Comparison of ENCODE assay signal across 27 cellular contexts in the genomic region with DNA sequence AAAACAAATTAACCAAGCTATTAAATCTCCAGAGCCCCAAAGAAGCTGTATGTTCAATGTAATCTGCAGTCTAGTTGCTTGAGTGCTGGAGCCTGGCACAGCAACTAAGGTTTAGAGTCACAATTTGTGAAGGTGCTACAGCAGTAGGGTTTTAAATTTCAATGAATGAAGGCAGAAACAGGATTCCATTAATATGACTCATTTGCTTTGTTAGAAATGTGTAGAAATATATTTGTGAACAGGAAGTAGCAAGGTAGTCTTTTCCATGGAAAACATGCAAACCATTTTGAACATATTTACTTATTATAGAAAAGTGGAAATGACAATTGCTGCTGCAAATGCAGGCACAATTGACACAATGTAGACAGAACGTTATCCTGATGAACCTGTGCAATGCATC.
DNase-seq lines count a peak whose midpoint lies in the region; ATAC-seq and TF ChIP-seq lines count a peak whose summit lies in the region.
"Had no signal": no experiment of that assay in that cellular context is flagged by ENCODE, and none has a peak within 500 bp of the region (broad histone marks: within the 10 kb centered on the region; RNA-seq: fewer than 3 reads in every experiment).

No MANE protein-coding gene starts in this region.

- no peaks in the 10 kb centered on the region for H3K36me3 ChIP-seq in RWPE2 (ENCODE audit: low read depth)
- H3K36me3 ChIP-seq: BLaER1, esophagus squamous epithelium, gastrocnemius medialis, MG63, ovary, transverse colon, WERI-Rb-1 had no signal

- peaks cover 4% of the 10 kb centered on the region for H3K4me1 ChIP-seq in RWPE2 (ENCODE audit: insufficient read depth, poor library complexity, severe bottlenecking)
- H3K4me1 ChIP-seq: BLaER1, esophagus squamous epithelium, gastrocnemius medialis had no signal

- no peak for TF ChIP-seq CTCF in RWPE2 (IDR thresholded peaks at IDR 0.05; ENCODE audit: poor library complexity, severe bottlenecking)

- no peaks in the 10 kb centered on the region for H3K27me3 ChIP-seq in RWPE2 (ENCODE audit: insufficient read depth, poor library complexity, severe bottlenecking)
- H3K27me3 ChIP-seq: BLaER1, esophagus squamous epithelium, gastrocnemius medialis, hepatocyte, MG63, ovary, transverse colon had no signal

- H3K4me3 ChIP-seq in RWPE2 (ENCODE audit: severe bottlenecking) = no peak overlapping the region
- H3K4me3 ChIP-seq: BLaER1, esophagus squamous epithelium, gastrocnemius medialis, hepatocyte, MG63, ovary, transverse colon had no signal

- H3K9me3 ChIP-seq in RWPE2 (ENCODE audit: severe bottlenecking) = no peaks in the 10 kb centered on the region
- H3K9me3 ChIP-seq: BLaER1, esophagus squamous epithelium, gastrocnemius medialis, MG63, ovary, transverse colon had no signal

- H3K27ac ChIP-seq in RWPE2 (ENCODE audit: poor library complexity, severe bottlenecking) = no peak overlapping the region
- H3K27ac ChIP-seq: BLaER1, esophagus squamous epithelium, gastrocnemius medialis, hepatocyte, ovary, WERI-Rb-1 had no signal

- DNase-seq in 8988T = peak; percentile 7
- peak; percentile 27 for DNase-seq in H4 (ENCODE audit: low spot score)
- no peak for DNase-seq in RWPE2 (ENCODE audit: low spot score)
- peak; percentile 1 for DNase-seq in iris pigment epithelial cell (ENCODE audit: low read depth)
- DNase-seq in effector CD4-positive, alpha-beta T cell = no peak
- no peak for DNase-seq in cerebellum (ENCODE audit: low spot score)
- no peak for DNase-seq in NCI-H146 treated with DMSO at 0.1 percent for 48 hours (lab: John Stamatoyannopoulos, UW; ENCODE audit: unreplicated experiment)
- no peak for DNase-seq in midbrain (lab: John Stamatoyannopoulos, UW)
- DNase-seq: activated CD4-positive, alpha-beta T cell treated with anti-CD3 and anti-CD28 coated beads for 48 hours; activated naive CD8-positive, alpha-beta T cell treated with anti-CD3 and anti-CD28 coated beads, Interleukin-2, amount 50 U/mL, for 24 hours; activated T-cell treated with anti-CD3 and anti-CD28 coated beads, Interleukin-2, amount 50 U/mL, for 48 hours; endodermal cell; esophagus squamous epithelium; gastrocnemius medialis; MG63; NCI-H2029 treated with DMSO at 0.1 percent for 48 hours; NCI-H82; ovary; retina; SHP77; small intestine; stimulated activated CD4-positive, alpha-beta T cell treated with anti-CD3 and anti-CD28 coated beads, Interleukin-1b, Interleukin-23, amount 100 ng/mL, for 48 hours; T1000; transverse colon; WERI-Rb-1 had no signal

- peak; percentile 84 for ATAC-seq in RWPE2 (ENCODE audit: low read depth)
- ATAC-seq: activated naive CD8-positive, alpha-beta T cell treated with anti-CD3 and anti-CD28 coated beads, Interleukin-2, amount 50 U/mL, for 24 hours; gastrocnemius medialis had no signal

Comparison
In these comparisons a context has a peak if more than half of its experiments do, and no peak if none do; other contexts are left out.
1. DNase-seq: peak in 8988T (single experiment), H4 (single experiment) and iris pigment epithelial cell (single experiment); none in RWPE2 (single experiment), effector CD4-positive, alpha-beta T cell (single experiment), cerebellum (single experiment), NCI-H146 treated with DMSO at 0.1 percent for 48 hours (single experiment) and midbrain (single experiment).